ENCODE assay signal across 1 cellular context in genomic region chr12:100437038-100437841, GRCh38.
TF ChIP-seq lines count a peak whose summit lies in the region.

No MANE protein-coding gene starts in this region.

TF ChIP-seq in HepG2, 621 proteins besides CTCF, POLR2A, EP300 and RAD21 (continued from another document and continues in another):
- no peak; the same call in 1 of the 2 replicates for TF ChIP-seq AKNA (CRISPR knock-in tag; IDR thresholded peaks at IDR 0.05; ENCODE audit: borderline replicate concordance)
- TF ChIP-seq ETV6 (CRISPR knock-in tag; conservative IDR thresholded peaks at IDR 0.05) = no peak; the same call in 1 of the 2 replicates
- no peak for TF ChIP-seq PAX8 (CRISPR knock-in tag; IDR thresholded peaks at IDR 0.05; ENCODE audit: borderline replicate concordance)
- peak; percentile 24; the same call in 1 of the 2 replicates for TF ChIP-seq MEIS1 (CRISPR knock-in tag; IDR thresholded peaks at IDR 0.05; ENCODE audit: borderline replicate concordance)
- no peak for TF ChIP-seq ZNF768 (CRISPR knock-in tag; IDR thresholded peaks at IDR 0.05)
- peak; percentile 76 for TF ChIP-seq SIX4 (CRISPR knock-in tag; IDR thresholded peaks at IDR 0.05)
- TF ChIP-seq ZSCAN29 (CRISPR knock-in tag; conservative IDR thresholded peaks at IDR 0.05) = no peak
- no peak for TF ChIP-seq ZNF782 (CRISPR knock-in tag; IDR thresholded peaks at IDR 0.05; ENCODE audit: borderline replicate concordance)
- no peak for TF ChIP-seq ZBTB10 (CRISPR knock-in tag; IDR thresholded peaks at IDR 0.05; ENCODE audit: borderline replicate concordance)
- no peak for TF ChIP-seq TIGD3 (CRISPR knock-in tag; IDR thresholded peaks at IDR 0.05; ENCODE audit: borderline replicate concordance)
- TF ChIP-seq ZNF841 (CRISPR knock-in tag; IDR thresholded peaks at IDR 0.05; ENCODE audit: borderline replicate concordance) = 0 out of 2 replicates have a peak, but pooled peaks have one; percentile 32
- no peak for TF ChIP-seq SNAPC5 (CRISPR knock-in tag; IDR thresholded peaks at IDR 0.05; ENCODE audit: borderline replicate concordance)
- peak; percentile 97 for TF ChIP-seq HDAC2 (CRISPR knock-in tag; IDR thresholded peaks at IDR 0.05)
- peak; percentile 93 for TF ChIP-seq HOXA5 (CRISPR knock-in tag; IDR thresholded peaks at IDR 0.05)
- TF ChIP-seq ZNF557 (CRISPR knock-in tag; IDR thresholded peaks at IDR 0.05) = 0 out of 2 replicates have a peak, but pooled peaks have one; percentile 43
- no peak for TF ChIP-seq KLF15 (CRISPR knock-in tag; IDR thresholded peaks at IDR 0.05; ENCODE audit: borderline replicate concordance)
- 0 out of 2 replicates have a peak, but pooled peaks have one; percentile 52 for TF ChIP-seq ZBTB37 (CRISPR knock-in tag; IDR thresholded peaks at IDR 0.05)
- peak; percentile 92 for TF ChIP-seq HMGXB3 (CRISPR knock-in tag; IDR thresholded peaks at IDR 0.05; ENCODE audit: borderline replicate concordance)
- TF ChIP-seq MEF2D (CRISPR knock-in tag; IDR thresholded peaks at IDR 0.05) = peak; percentile 67
- TF ChIP-seq ATF7 (IDR thresholded peaks at IDR 0.05) = peak; percentile 29; the same call in 1 of the 2 replicates
- peak; percentile 78; the same call in 1 of the 2 replicates for TF ChIP-seq ATF7 (CRISPR knock-in tag; IDR thresholded peaks at IDR 0.05)
- TF ChIP-seq ZNF256 (CRISPR knock-in tag; conservative IDR thresholded peaks at IDR 0.05) = 0 out of 2 replicates have a peak, but pooled peaks have one; percentile 57
- TF ChIP-seq SMYD3 (CRISPR knock-in tag; IDR thresholded peaks at IDR 0.05) = peak; percentile 87
- TF ChIP-seq ZFP36L2 (CRISPR knock-in tag; IDR thresholded peaks at IDR 0.05) = no peak
- no peak for TF ChIP-seq ZNF567 (CRISPR knock-in tag; IDR thresholded peaks at IDR 0.05; ENCODE audit: borderline replicate concordance)
- TF ChIP-seq ZNF800 (CRISPR knock-in tag; IDR thresholded peaks at IDR 0.05) = 0 out of 2 replicates have a peak, but pooled peaks have one; percentile 54
- TF ChIP-seq SAFB2 (CRISPR knock-in tag; IDR thresholded peaks at IDR 0.05; ENCODE audit: borderline replicate concordance, low read depth) = no peak
- peak; percentile 50; the same call in 1 of the 2 replicates for TF ChIP-seq ARID4A (CRISPR knock-in tag; IDR thresholded peaks at IDR 0.05; ENCODE audit: borderline replicate concordance)
- TF ChIP-seq CHCHD3 (CRISPR knock-in tag; IDR thresholded peaks at IDR 0.05) = no peak
- TF ChIP-seq ZNF546 (CRISPR knock-in tag; conservative IDR thresholded peaks at IDR 0.05) = no peak
- TF ChIP-seq PATZ1 (CRISPR knock-in tag; IDR thresholded peaks at IDR 0.05) = peak; percentile 83
- TF ChIP-seq MAFK (conservative IDR thresholded peaks at IDR 0.05 in 1 of 2, IDR thresholded peaks at IDR 0.05 in 1 of 2; ENCODE audit: low read length in 2 of 2) = no peak
